In genomic region chr4:184953421-184953820, GRCh38 we compare ENCODE assay signal across 18 cellular contexts.
"Had no signal": no experiment of that assay in that cellular context is flagged by ENCODE, and none has a peak within 500 bp of the region (broad histone marks: within the 10 kb centered on the region; RNA-seq: fewer than 3 reads in every experiment).

No MANE protein-coding gene starts in this region.

- H3K4me1 ChIP-seq: SJSA1 had no signal

- H3K4me3 ChIP-seq: SJSA1, SK-N-MC had no signal

- DNase-seq: KBM-7, NCI-H1048, NCI-H1105, NCI-H1417, NCI-H1436 treated with DMSO at 0.1 percent for 48 hours, NCI-H1694, NCI-H187 treated with DMSO at 0.1 percent for 48 hours, NCI-H2029 treated with DMSO at 0.1 percent for 48 hours, NCI-H2171 treated with DMSO at 0.1 percent for 48 hours, NCI-H345, NCI-H446 treated with DMSO at 0.1 percent for 48 hours, NCI-H510A treated with DMSO at 0.1 percent for 48 hours, NCI-H526, Right ventricle myocardium superior, RPMI8226, SIG-M5 had no signal

- H3K27ac ChIP-seq: SJSA1, SK-N-MC had no signal

- H3K36me3 ChIP-seq: SJSA1 had no signal

- H3K27me3 ChIP-seq: SJSA1 had no signal

- H3K9me3 ChIP-seq: SJSA1 had no signal
